ENCODE assay signal across 8 cellular contexts in the genomic region with DNA sequence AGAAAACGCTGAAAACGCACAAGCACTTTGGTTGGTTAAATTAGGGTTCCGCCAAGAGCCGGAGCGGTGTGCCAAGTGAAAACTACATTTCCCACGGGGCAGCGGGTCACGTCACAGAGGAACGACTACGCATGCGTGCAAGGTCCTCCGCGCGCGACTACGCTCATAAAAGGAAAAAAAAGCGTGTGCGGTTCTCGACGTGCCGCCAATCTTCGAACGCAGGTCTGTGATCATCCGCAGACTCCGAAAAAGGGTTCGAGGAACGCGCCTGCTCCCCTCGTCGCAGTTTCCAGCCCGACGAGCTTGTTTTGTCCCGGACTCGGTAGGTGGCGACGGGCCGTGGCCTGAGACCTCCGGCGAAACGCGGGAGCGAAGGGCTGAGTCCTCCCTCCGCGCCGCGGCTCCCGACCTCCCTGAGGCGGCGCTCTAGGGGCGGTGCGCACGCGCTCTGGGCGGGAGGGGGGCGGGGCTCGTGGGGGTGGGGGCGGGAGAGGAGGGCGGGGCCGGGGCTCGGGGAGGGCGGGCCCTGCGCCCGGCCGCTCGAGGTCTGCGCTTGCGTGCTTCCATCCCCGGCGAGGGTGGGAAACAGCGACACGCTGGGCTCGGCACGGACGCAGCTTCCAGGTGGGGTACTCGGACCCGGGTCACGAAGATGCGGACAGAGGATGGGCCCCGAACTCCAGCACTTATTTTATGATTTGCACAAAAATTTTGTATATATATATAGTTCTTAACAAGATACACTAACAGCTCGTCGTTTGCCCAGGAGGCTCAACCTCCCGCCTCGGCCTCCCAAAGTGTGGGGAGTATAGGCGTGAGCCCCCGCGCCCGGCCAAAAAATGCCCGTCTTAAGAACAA. TPM values are rescaled to one million over a fixed set of nuclear protein-coding genes. Genes with fewer than 3 reads are reported as not detected.
DNase-seq lines count a peak whose midpoint lies in the region; ATAC-seq and TF ChIP-seq lines count a peak whose summit lies in the region.

Gene SGF29 (plus strand): TSS at position 145 of the 858 bp plus-strand sequence. CDS start 27,150 bp downstream, outside the sequence.

- CTCF ChIA-PET in BJ (lab: Yijun Ruan, JAX) = interaction anchor here (1.1 to 1.3 kb wide), 2 partner anchors 71 to 391 kb away, joined by 3 to 4 read pairs; no protein-coding TSS in a partner anchor

- no peaks in the 10 kb centered on the region for H3K27me3 ChIP-seq in BJ (ENCODE audit: control insufficient read depth, insufficient read depth, low read length)
- H3K27me3 ChIP-seq in layer of hippocampus (ENCODE audit: control insufficient read depth, insufficient read depth, low read length) = no peaks in the 10 kb centered on the region

- TF ChIP-seq CTCF in BJ (IDR thresholded peaks at IDR 0.05; ENCODE audit: insufficient read depth, low read depth, low read length) = peak; percentile 43

- no peaks in the 10 kb centered on the region; the same call in 1 of the 2 replicates for H3K36me3 ChIP-seq in BJ (ENCODE audit: control insufficient read depth, insufficient read depth, low read length)

- H3K4me3 ChIP-seq in BJ (ENCODE audit: low read depth, low read length) = peak within 1 kb of the TSS; percentile 83

- H3K27ac ChIP-seq in cingulate gyrus (ENCODE audit: low read depth, low read length) (peak within 1 kb of the TSS; percentile 99), layer of hippocampus (ENCODE audit: low read depth, low read length) (peak within 1 kb of the TSS; percentile 99)

- ATAC-seq in HG03439 (IDR thresholded peaks at IDR 0.05; ENCODE audit: unreplicated experiment) = peak; percentile 88

- peak; percentile 97 for TF ChIP-seq POLR2A in GM19193 (IDR thresholded peaks at IDR 0.05; ENCODE audit: extremely low read depth, insufficient read depth, insufficient read length)

- DNase-seq in BJ (ENCODE audit: low read depth) (peak; percentile 42), NCI-H524 treated with DMSO at 0.1 percent for 48 hours (lab: John Stamatoyannopoulos, UW) (peak; percentile 73)
- DNase-seq in activated CD4-positive, alpha-beta T cell treated with anti-CD3 and anti-CD28 coated beads for 4 hours = peak; percentile 93 to 94
- DNase-seq in stimulated activated CD4-positive, alpha-beta T cell treated with anti-CD3 and anti-CD28 coated beads, Interleukin-1b, Interleukin-23, amount 100 ng/mL, for 4 hours (ENCODE audit: low read depth in 2 of 2) = peak; percentile 80 to 95

- POLR2A ChIA-PET in BJ (lab: Charles Lee) = no interaction called here

RNA-seq across cellular contexts. Expression of gene SGF29, which starts in this region (rescaled TPM):
- 2.4 and 2.5 TPM in 2 replicates for polyA plus RNA-seq in BJ (2011; rRNA removed)
- polyA minus RNA-seq in BJ (2011; rRNA and poly(A)+ RNA removed) = 5.4 and 6.0 TPM in 2 replicates

Comparison
In these comparisons a context has a peak if more than half of its experiments do, and no peak if none do; other contexts are left out.
1. Peak in every context shown above with its lines: DNase-seq, ATAC-seq, H3K4me3 ChIP-seq and H3K27ac ChIP-seq.
2. DNase-seq: peak in every context shown above with its lines; median percentile 94 in activated CD4-positive, alpha-beta T cell treated with anti-CD3 and anti-CD28 coated beads for 4 hours; 88 in stimulated activated CD4-positive, alpha-beta T cell treated with anti-CD3 and anti-CD28 coated beads, Interleukin-1b, Interleukin-23, amount 100 ng/mL, for 4 hours; 73 in NCI-H524 treated with DMSO at 0.1 percent for 48 hours; 42 in BJ.